ENCODE assay signal across 19 cellular contexts in the genomic region with DNA sequence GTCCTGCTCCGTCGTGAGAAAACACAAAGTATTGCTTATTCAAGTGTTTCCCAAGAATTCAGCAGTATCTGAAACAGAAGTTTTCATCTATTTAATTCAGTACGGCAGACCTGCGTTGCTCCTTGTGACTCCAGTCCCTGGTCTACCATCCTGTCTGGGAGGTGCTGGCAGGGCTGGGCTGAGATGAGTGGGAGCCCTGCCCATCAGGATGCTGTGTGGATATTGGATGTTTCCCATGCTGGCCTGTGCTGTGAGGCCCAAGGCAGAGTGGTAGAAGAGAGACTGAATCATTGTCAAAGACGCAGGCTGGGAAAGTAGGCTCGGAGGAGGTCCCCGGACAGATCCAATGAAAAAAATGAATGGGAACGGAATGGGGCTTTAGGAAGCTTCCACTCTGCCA.
DNase-seq lines count a peak whose midpoint lies in the region; ATAC-seq, FAIRE-seq and TF ChIP-seq lines count a peak whose summit lies in the region.
"Had no signal": no experiment of that assay in that cellular context is flagged by ENCODE, and none has a peak within 500 bp of the region (broad histone marks: within the 10 kb centered on the region; RNA-seq: fewer than 3 reads in every experiment).

No MANE protein-coding gene starts in this region.

- H3K9me3 Mint-ChIP-seq in H9, result no peaks in the 10 kb centered on the region
- no peaks in the 10 kb centered on the region for H3K9me3 Mint-ChIP-seq in astrocyte (ENCODE audit: unreplicated experiment)
- peaks cover 4% of the 10 kb centered on the region for H3K9me3 Mint-ChIP-seq in nephron progenitor cell
- H3K9me3 Mint-ChIP-seq in progenitor cell of endocrine pancreas (ENCODE audit: low read depth), result no peaks in the 10 kb centered on the region
- H3K9me3 Mint-ChIP-seq in T-cell, result no peaks in the 10 kb centered on the region
- H3K9me3 Mint-ChIP-seq: CD4-positive, alpha-beta T cell had no signal

- H3K36me3 Mint-ChIP-seq in H9 (ENCODE audit: insufficient read depth in 1 of 3, low read depth in 3 of 3) (no peaks in the 10 kb centered on the region), astrocyte (ENCODE audit: low read depth, unreplicated experiment) (no peaks in the 10 kb centered on the region), nephron progenitor cell (ENCODE audit: low read depth) (no peaks in the 10 kb centered on the region), progenitor cell of endocrine pancreas (ENCODE audit: insufficient read depth) (no peaks in the 10 kb centered on the region), T-cell (no peaks in the 10 kb centered on the region)

- H3K4me1 ChIP-seq in H9 (ENCODE audit: insufficient read depth, low read length) (no peaks in the 10 kb centered on the region; the same call in 1 of the 2 replicates), astrocyte (ENCODE audit: insufficient read depth, low read length) (no peaks in the 10 kb centered on the region), gastrocnemius medialis (no peaks in the 10 kb centered on the region)

- no peaks in the 10 kb centered on the region for H3K9me3 ChIP-seq in H9 (ENCODE audit: control insufficient read depth, low read depth, low read length)
- no peaks in the 10 kb centered on the region for H3K9me3 ChIP-seq in astrocyte (ENCODE audit: insufficient read depth, low read depth, low read length)
- no peaks in the 10 kb centered on the region for H3K9me3 ChIP-seq in gastrocnemius medialis

- H2BK120ac ChIP-seq in H9 (ENCODE audit: low read depth, low read length, poor library complexity, severe bottlenecking), result no peak overlapping the region

- H3K79me2 ChIP-seq in H9 (ENCODE audit: insufficient read depth, low read length), result no peaks in the 10 kb centered on the region
- H3K79me2 ChIP-seq in astrocyte (ENCODE audit: insufficient read depth, low read length), result no peaks in the 10 kb centered on the region

- peak overlapping the region; percentile 64 for H3K14ac ChIP-seq in H9 (ENCODE audit: insufficient read depth, low read length)

- H3K4me1 Mint-ChIP-seq in H9 (peaks cover 24 to 26% of the 10 kb centered on the region in 2 experiments), astrocyte (ENCODE audit: low read depth, unreplicated experiment) (no peaks in the 10 kb centered on the region), nephron progenitor cell (no peaks in the 10 kb centered on the region), progenitor cell of endocrine pancreas (ENCODE audit: low read depth) (no peaks in the 10 kb centered on the region), T-cell (peaks cover 0 to 5% (median 5%) of the 10 kb centered on the region in 3 donors)
- H3K4me1 Mint-ChIP-seq: B cell had no signal

- peak overlapping the region; percentile 70 for H2AFZ ChIP-seq in H9 (ENCODE audit: low read length)
- H2AFZ ChIP-seq in astrocyte (ENCODE audit: low read depth, low read length), result no peak overlapping the region

- in situ Hi-C loops in gastrocnemius medialis (cut with MboI; ENCODE audit: low sequenced_read_pairs in 4 of 4), result no loop called here

- H3K9ac ChIP-seq in H9 (ENCODE audit: extremely low read depth, insufficient read length, low read length), result no peak overlapping the region
- no peak overlapping the region for H3K9ac ChIP-seq in astrocyte (ENCODE audit: low read length)

- H3K4ac ChIP-seq in H9 (ENCODE audit: low read depth, low read length), result no peak overlapping the region

- WGBS in H9 (ENCODE audit: extremely low coverage, insufficient read length, low lambda C conversion rate), result no CpG with 5 or more reads among the region's 8 CpGs

- no peak overlapping the region for H3K27ac ChIP-seq in H9 (ENCODE audit: insufficient read length, low read depth, low read length)
- no peak overlapping the region for H3K27ac ChIP-seq in astrocyte (ENCODE audit: low read depth, low read length)
- H3K27ac ChIP-seq in gastrocnemius medialis, result no peak overlapping the region

- H3K23ac ChIP-seq in H9 (ENCODE audit: insufficient read length, low read depth, low read length), result no peak overlapping the region

- H3K4me2 ChIP-seq in H9 (ENCODE audit: insufficient read depth, insufficient read length, low read length) (no peak overlapping the region), astrocyte (ENCODE audit: low read length) (peak overlapping the region; percentile 17)

- CTCF ChIA-PET in T-cell (lab: Charles Lee), result no interaction called here

- no peak overlapping the region for H2BK12ac ChIP-seq in H9 (ENCODE audit: insufficient read length, low read depth, low read length)

- no peaks in the 10 kb centered on the region for H3K27me3 Mint-ChIP-seq in H9 (ENCODE audit: low read depth)
- H3K27me3 Mint-ChIP-seq in astrocyte (ENCODE audit: low read depth, unreplicated experiment), result no peaks in the 10 kb centered on the region
- peaks cover 18% of the 10 kb centered on the region for H3K27me3 Mint-ChIP-seq in nephron progenitor cell (ENCODE audit: low read depth, poor library complexity)
- H3K27me3 Mint-ChIP-seq in progenitor cell of endocrine pancreas, result peaks cover 3% of the 10 kb centered on the region
- peaks cover 19 to 24% of the 10 kb centered on the region in 2 donors for H3K27me3 Mint-ChIP-seq in T-cell

- no peak for DNase-seq in H9
- DNase-seq in astrocyte (ENCODE audit: low read depth), result no peak
- DNase-seq in nephron progenitor cell, result no peak
- no peak for DNase-seq in gastrocnemius medialis
- DNase-seq in progenitor cell of endocrine pancreas (ENCODE audit: low spot score, unreplicated experiment), result no peak
- DNase-seq in T-cell, result no peak
- DNase-seq: ACHN; Calu3; CD4-positive, alpha-beta T cell; DMS79; GOT3; HCEC 1CT; HFFc6 had no signal

- H3K4me3 Mint-ChIP-seq in H9, result no peak overlapping the region
- no peak overlapping the region for H3K4me3 Mint-ChIP-seq in astrocyte (ENCODE audit: unreplicated experiment)
- no peak overlapping the region for H3K4me3 Mint-ChIP-seq in nephron progenitor cell
- H3K4me3 Mint-ChIP-seq in progenitor cell of endocrine pancreas (ENCODE audit: low read depth), result no peak overlapping the region
- H3K4me3 Mint-ChIP-seq in T-cell, result no peak overlapping the region
- H3K4me3 Mint-ChIP-seq: B cell; CD4-positive, alpha-beta T cell; HFFc6 had no signal

- ATAC-seq in gastrocnemius medialis (no peak), GM18861 (IDR thresholded peaks at IDR 0.05; ENCODE audit: unreplicated experiment) (no peak), T-cell (replicated peaks in 1 of 4) (no peak)
- ATAC-seq: GM12878, HepG2 had no signal

- H3K56ac ChIP-seq in H9 (ENCODE audit: insufficient read length, low read depth, low read length), result no peak overlapping the region

- no peaks in the 10 kb centered on the region for H3K36me3 ChIP-seq in astrocyte (ENCODE audit: insufficient read depth, low read length)
- no peaks in the 10 kb centered on the region for H3K36me3 ChIP-seq in gastrocnemius medialis

- H3K4me3 ChIP-seq in astrocyte (ENCODE audit: insufficient read depth, low read depth, low read length) (no peak overlapping the region), gastrocnemius medialis (no peak overlapping the region)
- H3K4me3 ChIP-seq: GM12878 had no signal

- TF ChIP-seq CTCF in H9 (conservative IDR thresholded peaks at IDR 0.05) (no peak), astrocyte (IDR thresholded peaks at IDR 0.05; ENCODE audit: insufficient read depth, low read depth, low read length) (no peak), nephron progenitor cell (IDR thresholded peaks at IDR 0.05) (no peak), gastrocnemius medialis (IDR thresholded peaks at IDR 0.05 in 4 of 5, conservative IDR thresholded peaks at IDR 0.05 in 1 of 5) (no peak), progenitor cell of endocrine pancreas (IDR thresholded peaks at IDR 0.05; ENCODE audit: unreplicated experiment) (no peak)

- H3K18ac ChIP-seq in H9 (ENCODE audit: insufficient read length, low read depth, low read length), result no peak overlapping the region

- H3K27ac Mint-ChIP-seq in H9 (no peak overlapping the region), astrocyte (ENCODE audit: unreplicated experiment) (no peak overlapping the region), nephron progenitor cell (peak overlapping the region; percentile 42), progenitor cell of endocrine pancreas (no peak overlapping the region), T-cell (no peak overlapping the region)
- H3K27ac Mint-ChIP-seq: B cell; CD4-positive, alpha-beta T cell; HFFc6 had no signal

- H3K27me3 ChIP-seq in H9 (ENCODE audit: insufficient read depth, low read length), result no peaks in the 10 kb centered on the region
- H3K27me3 ChIP-seq in astrocyte (ENCODE audit: insufficient read depth, low read length), result no peaks in the 10 kb centered on the region
- no peaks in the 10 kb centered on the region for H3K27me3 ChIP-seq in gastrocnemius medialis

- intact Hi-C loops in gastrocnemius medialis (cut with DNase I; ENCODE audit: low total_unique reads), result no loop called here

- peak overlapping the region; percentile 76 for H4K5ac ChIP-seq in H9 (ENCODE audit: insufficient read length, low read depth, low read length)

- POLR2A ChIA-PET in T-cell (lab: Charles Lee), result no interaction called here

- no peak overlapping the region for H2BK5ac ChIP-seq in H9 (ENCODE audit: insufficient read length, low read length)

- H2BK20ac ChIP-seq in H9 (ENCODE audit: low read depth, low read length, poor library complexity, severe bottlenecking), result no peak overlapping the region

- H3K79me1 ChIP-seq in H9 (ENCODE audit: insufficient read depth, low read depth, low read length, poor library complexity, severe bottlenecking), result no peaks in the 10 kb centered on the region

- H4K20me1 ChIP-seq in H9 (ENCODE audit: control insufficient read depth, insufficient read depth, insufficient read length), result no peaks in the 10 kb centered on the region
- no peaks in the 10 kb centered on the region for H4K20me1 ChIP-seq in astrocyte (ENCODE audit: insufficient read depth, low read length)

- no peak overlapping the region for H2AK5ac ChIP-seq in H9 (ENCODE audit: insufficient read length, low read length)

- H3T11ph ChIP-seq in H9 (ENCODE audit: low read length), result no peak overlapping the region

- no peak overlapping the region for H4K8ac ChIP-seq in H9 (replicated peaks; ENCODE audit: insufficient read length, low read depth, low read length)

- H2BK15ac ChIP-seq in H9 (ENCODE audit: low read depth, low read length), result 0 out of 2 replicates have a peak overlapping the region, but pooled peaks have one; percentile 99

- TF ChIP-seq POLR2A in gastrocnemius medialis (IDR thresholded peaks at IDR 0.05), result no peak

- FAIRE-seq in astrocyte (lab: Jason Lieb, UNC), result no peak
- FAIRE-seq: GM12878, GM18507, HepG2, HTR-8/SVneo had no signal

- no peak overlapping the region for H4K91ac ChIP-seq in H9 (ENCODE audit: insufficient read length, low read depth, low read length)

- H3K23me2 ChIP-seq in H9 (ENCODE audit: insufficient read length, low read depth, low read length, poor library complexity, severe bottlenecking), result no peaks in the 10 kb centered on the region
